25 cellular contexts compared by ENCODE assay signal in genomic region chr9:95557142-95557541, GRCh38.
"Had no signal": no experiment of that assay in that cellular context is flagged by ENCODE, and none has a peak within 500 bp of the region (broad histone marks: within the 10 kb centered on the region; RNA-seq: fewer than 3 reads in every experiment).

No MANE protein-coding gene starts in this region.

- DNase-seq: activated CD4-positive, alpha-beta T cell treated with anti-CD3 and anti-CD28 coated beads for 4 hours; activated CD4-positive, alpha-beta T cell treated with anti-CD3 and anti-CD28 coated beads, Interleukin-2, amount 50 U/mL, for 4 hours; activated effector memory CD4-positive, alpha-beta T cell treated with Interleukin-2 at 50 U/mL for 16 hours; activated naive CD4-positive, alpha-beta T cell treated with anti-CD3 and anti-CD28 coated beads for 36 hours; activated naive CD8-positive, alpha-beta T cell treated with anti-CD3 and anti-CD28 coated beads, Interleukin-2, amount 10 ng/mL, durations not matched to agents 7 days and 5 days; activated T-cell treated with anti-CD3 and anti-CD28 coated beads for 4 hours; activated T-cell treated with anti-CD3 and anti-CD28 coated beads, Interleukin-2, amount 50 U/mL, for 72 hours; cortex of kidney; foreskin fibroblast; heart left ventricle; hypothalamus; immature natural killer cell; midbrain; naive thymus-derived CD4-positive, alpha-beta T cell; sigmoid colon; small intestine; stimulated activated CD4-positive, alpha-beta T cell treated with anti-CD3 and anti-CD28 coated beads, Interleukin-4, amount 100 ng/mL, for 4 hours; stimulated activated CD8-positive, alpha-beta memory T cell treated with anti-CD3 and anti-CD28 coated beads, Interleukin-4, amount 100 ng/mL, for 48 hours had no signal

- H3K9me3 Mint-ChIP-seq: activated naive CD4-positive, alpha-beta T cell treated with anti-CD3 and anti-CD28 coated beads for 36 hours; immature natural killer cell had no signal

- H3K36me3 ChIP-seq: ascending aorta, heart left ventricle, sigmoid colon, suprapubic skin, tibial nerve had no signal

- H3K4me1 ChIP-seq: ascending aorta, sigmoid colon, suprapubic skin had no signal

- H3K4me3 Mint-ChIP-seq: activated naive CD4-positive, alpha-beta T cell treated with anti-CD3 and anti-CD28 coated beads for 36 hours; activated naive CD8-positive, alpha-beta T cell treated with anti-CD3 and anti-CD28 coated beads, Interleukin-2, amount 10 ng/mL, durations not matched to agents 7 days and 5 days; activated T-cell treated with anti-CD3 and anti-CD28 coated beads, Interleukin-2, amount 50 U/mL, for 72 hours; immature natural killer cell; memory B cell; naive thymus-derived CD4-positive, alpha-beta T cell; stimulated activated memory B cell treated with anti-CD40 and anti-IgM and Interleukin-4, amounts not matched to agents 10 μg/mL and 1 μg/mL and 100 μg/mL, for 72 hours had no signal

- H3K36me3 Mint-ChIP-seq: brain; immature natural killer cell; memory B cell; stimulated activated memory B cell treated with anti-CD40 and anti-IgM and Interleukin-4, amounts not matched to agents 10 μg/mL and 1 μg/mL and 100 μg/mL, for 72 hours had no signal

- FAIRE-seq: small intestine had no signal

- ATAC-seq: activated T-cell treated with anti-CD3 and anti-CD28 coated beads, Interleukin-2, amount 50 U/mL, for 72 hours; esophagus mucosa; heart left ventricle; naive thymus-derived CD4-positive, alpha-beta T cell; stimulated activated memory B cell treated with anti-CD40 and anti-IgM and Interleukin-4, amounts not matched to agents 10 μg/mL and 1 μg/mL and 100 μg/mL, for 72 hours had no signal

- H3K27me3 ChIP-seq: ascending aorta had no signal

- H3K27ac ChIP-seq: ascending aorta, heart left ventricle, sigmoid colon, suprapubic skin, tibial nerve had no signal

- H3K4me1 Mint-ChIP-seq: stimulated activated memory B cell treated with anti-CD40 and anti-IgM and Interleukin-4, amounts not matched to agents 10 μg/mL and 1 μg/mL and 100 μg/mL, for 72 hours had no signal

- H3K9me3 ChIP-seq: ascending aorta, heart left ventricle, sigmoid colon, suprapubic skin, tibial nerve had no signal

- H3K27ac Mint-ChIP-seq: activated naive CD4-positive, alpha-beta T cell treated with anti-CD3 and anti-CD28 coated beads for 36 hours; activated naive CD8-positive, alpha-beta T cell treated with anti-CD3 and anti-CD28 coated beads, Interleukin-2, amount 10 ng/mL, durations not matched to agents 7 days and 5 days; activated T-cell treated with anti-CD3 and anti-CD28 coated beads, Interleukin-2, amount 50 U/mL, for 72 hours; immature natural killer cell; memory B cell; naive thymus-derived CD4-positive, alpha-beta T cell; stimulated activated memory B cell treated with anti-CD40 and anti-IgM and Interleukin-4, amounts not matched to agents 10 μg/mL and 1 μg/mL and 100 μg/mL, for 72 hours had no signal

- H3K4me3 ChIP-seq: ascending aorta, heart left ventricle, sigmoid colon, suprapubic skin, tibial nerve had no signal
